1 cellular context compared by ENCODE assay signal in genomic region chr2:169715379-169716228, GRCh38.
A peak's percentile ranks its signal among the peaks of the same experiment; 100 is the strongest.
TF ChIP-seq lines count a peak whose summit lies in the region.

No MANE protein-coding gene starts in this region.

TF ChIP-seq in K562, 482 proteins besides CTCF, POLR2A, EP300 and RAD21 (continued from another document and continues in another):
- TF ChIP-seq ARID4B (CRISPR knock-in tag; IDR thresholded peaks at IDR 0.05) (no peak), KAT2B (IDR thresholded peaks at IDR 0.05; ENCODE audit: low read depth, low read length) (no peak), PHB (CRISPR knock-in tag; IDR thresholded peaks at IDR 0.05) (no peak), PRMT5 (CRISPR knock-in tag; IDR thresholded peaks at IDR 0.05) (no peak), CHD7 (IDR thresholded peaks at IDR 0.05; ENCODE audit: low read depth, low read length) (no peak), ZNF75A (CRISPR knock-in tag; IDR thresholded peaks at IDR 0.05) (no peak), DACH1 (IDR thresholded peaks at IDR 0.05; ENCODE audit: partially characterized antibody) (no peak), ZNF311 (CRISPR knock-in tag; IDR thresholded peaks at IDR 0.05) (no peak), RHOXF2B (CRISPR knock-in tag; conservative IDR thresholded peaks at IDR 0.05) (no peak), EZH2 (IDR thresholded peaks at IDR 0.05; ENCODE audit: borderline replicate concordance, low read depth, low read length) (no peak), MBD2 (IDR thresholded peaks at IDR 0.05; ENCODE audit: borderline replicate concordance, low read depth) (no peak; the same call in 1 of the 2 replicates), HMG20B (CRISPR knock-in tag; IDR thresholded peaks at IDR 0.05) (no peak), ZNF655 (CRISPR knock-in tag; IDR thresholded peaks at IDR 0.05) (no peak), SUPT5H (IDR thresholded peaks at IDR 0.05) (no peak), HOMEZ (CRISPR knock-in tag; IDR thresholded peaks at IDR 0.05) (no peak), SRSF9 (IDR thresholded peaks at IDR 0.05; ENCODE audit: borderline replicate concordance, low read depth, low read length) (no peak), TAL1 (IDR thresholded peaks at IDR 0.05) (peak; percentile 57), MTF1 (CRISPR knock-in tag; IDR thresholded peaks at IDR 0.05; ENCODE audit: borderline replicate concordance) (no peak), SIN3A (IDR thresholded peaks at IDR 0.05; ENCODE audit: borderline replicate concordance in 2 of 2, control insufficient read depth in 1 of 2, low read depth in 2 of 2, low read length in 2 of 2) (no peak), TRIM25 (IDR thresholded peaks at IDR 0.05; ENCODE audit: borderline replicate concordance) (no peak), ILK (tag; IDR thresholded peaks at IDR 0.05; ENCODE audit: borderline replicate concordance, low read depth) (no peak), SMARCA5 (IDR thresholded peaks at IDR 0.05) (no peak), ZBTB11 (CRISPR knock-in tag; IDR thresholded peaks at IDR 0.05) (no peak), PHF20 (IDR thresholded peaks at IDR 0.05; ENCODE audit: partially characterized antibody) (no peak), HDAC1 (IDR thresholded peaks at IDR 0.05) (no peak), ERF (CRISPR knock-in tag; IDR thresholded peaks at IDR 0.05) (no peak), L3MBTL2 (IDR thresholded peaks at IDR 0.05) (peak; percentile 43; the same call in 1 of the 2 replicates), CCNT2 (IDR thresholded peaks at IDR 0.05; ENCODE audit: borderline replicate concordance, extremely low read depth, insufficient read length, low read depth, low read length) (no peak), ZBED1 (IDR thresholded peaks at IDR 0.05) (no peak; the same call in 1 of the 2 replicates), ZNF444 (CRISPR knock-in tag; IDR thresholded peaks at IDR 0.05) (no peak), NCOR1 (IDR thresholded peaks at IDR 0.05) (peak; percentile 54; the same call in 1 of the 2 replicates), MYC (IDR thresholded peaks at IDR 0.05; ENCODE audit: low read depth, low read length) (no peak), MYC (CRISPR knock-in tag; IDR thresholded peaks at IDR 0.05; ENCODE audit: borderline replicate concordance, low read depth) (no peak), RCOR1 (IDR thresholded peaks at IDR 0.05; ENCODE audit: borderline replicate concordance in 1 of 2, low read depth in 2 of 2, low read length in 2 of 2) (no peak), GTF2E2 (tag; IDR thresholded peaks at IDR 0.05) (no peak), ZNF232 (CRISPR knock-in tag; IDR thresholded peaks at IDR 0.05) (no peak), SMAD2 (IDR thresholded peaks at IDR 0.05; ENCODE audit: low read depth, low read length) (no peak), RUNX1 (IDR thresholded peaks at IDR 0.05; ENCODE audit: low read depth) (no peak), FOXA1 (IDR thresholded peaks at IDR 0.05; ENCODE audit: borderline replicate concordance) (no peak), CBX1 (IDR thresholded peaks at IDR 0.05; ENCODE audit: low read depth) (no peak), ZNF584 (CRISPR knock-in tag; IDR thresholded peaks at IDR 0.05; ENCODE audit: low read depth) (no peak)
